25 cellular contexts compared by ENCODE assay signal in the genomic region with DNA sequence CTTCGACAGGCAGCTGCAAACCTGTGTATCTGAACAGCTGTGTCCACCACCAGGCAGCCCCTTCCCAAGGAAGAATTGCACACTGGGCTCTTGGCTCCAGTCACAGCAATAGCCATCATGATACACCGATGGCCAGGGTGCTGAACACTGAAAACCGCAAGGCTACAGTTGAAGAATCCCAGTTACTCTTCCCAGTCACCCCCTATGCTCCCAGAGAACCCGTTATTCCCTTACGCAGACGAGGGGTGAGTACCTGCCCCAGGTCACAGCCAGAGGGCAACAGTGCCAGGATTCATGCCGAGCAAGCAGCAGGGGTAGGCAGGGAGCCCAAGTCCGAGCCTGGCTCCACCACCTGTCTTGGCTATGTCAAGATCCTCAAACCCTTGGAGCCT. TPM values are rescaled to one million over a fixed set of nuclear protein-coding genes. Genes with fewer than 3 reads are reported as not detected.
DNase-seq lines count a peak whose midpoint lies in the region; ATAC-seq and TF ChIP-seq lines count a peak whose summit lies in the region.
"Had no signal": no experiment of that assay in that cellular context is flagged by ENCODE, and none has a peak within 500 bp of the region (broad histone marks: within the 10 kb centered on the region; RNA-seq: fewer than 3 reads in every experiment).

No MANE protein-coding gene starts in this region.

- H3K9me3 ChIP-seq in BLaER1: no peaks in the 10 kb centered on the region
- H3K9me3 ChIP-seq: ascending aorta, neutrophil had no signal

- no peaks in the 10 kb centered on the region for H4K20me1 ChIP-seq in BLaER1

- H3K4me3 Mint-ChIP-seq in activated T-cell treated with anti-CD3 and anti-CD28 coated beads, Interleukin-2, amount 50 U/mL, for 24 hours: no peak overlapping the region
- H3K4me3 Mint-ChIP-seq in progenitor cell of endocrine pancreas (ENCODE audit: low read depth): no peak overlapping the region
- H3K4me3 Mint-ChIP-seq: central memory CD8-positive, alpha-beta T cell; type B pancreatic cell had no signal

- no peaks in the 10 kb centered on the region for H3K27me3 Mint-ChIP-seq in activated T-cell treated with anti-CD3 and anti-CD28 coated beads, Interleukin-2, amount 50 U/mL, for 24 hours
- H3K27me3 Mint-ChIP-seq in progenitor cell of endocrine pancreas: peaks cover 5% of the 10 kb centered on the region
- H3K27me3 Mint-ChIP-seq: central memory CD8-positive, alpha-beta T cell had no signal

- DNase-seq in activated T-cell treated with anti-CD3 and anti-CD28 coated beads, Interleukin-2, amount 50 U/mL, for 1 hour: peak; percentile 11
- DNase-seq in activated T-cell treated with anti-CD3 and anti-CD28 coated beads, Interleukin-2, amount 50 U/mL, for 24 hours: no peak
- DNase-seq in coronary artery (ENCODE audit: low spot score) (peak; percentile 50), progenitor cell of endocrine pancreas (ENCODE audit: low spot score, unreplicated experiment) (peak; percentile 1), NOMO-1 treated with DMSO at 0.1 percent for 48 hours (lab: John Stamatoyannopoulos, UW; ENCODE audit: unreplicated experiment) (no peak)
- DNase-seq: activated CD4-positive, CD25-positive, alpha-beta regulatory T cell; Calu3; erythroblast; foreskin keratinocyte; hippocampal formation; KG1; NCI-H1694; NCI-H2171; NCI-H524 had no signal

- ATAC-seq in GM19452 (IDR thresholded peaks at IDR 0.05; ENCODE audit: unreplicated experiment) (no peak), GM19023 (IDR thresholded peaks at IDR 0.05; ENCODE audit: unreplicated experiment) (no peak)
- ATAC-seq: foreskin keratinocyte had no signal

- H3K4me1 Mint-ChIP-seq in activated T-cell treated with anti-CD3 and anti-CD28 coated beads, Interleukin-2, amount 50 U/mL, for 24 hours (ENCODE audit: low read depth): peaks cover 4% of the 10 kb centered on the region
- no peaks in the 10 kb centered on the region for H3K4me1 Mint-ChIP-seq in progenitor cell of endocrine pancreas (ENCODE audit: low read depth)

- H3K4me3 ChIP-seq in BLaER1: no peak overlapping the region
- H3K4me3 ChIP-seq in coronary artery: no peak overlapping the region
- H3K4me3 ChIP-seq: ascending aorta had no signal

- H3K36me3 Mint-ChIP-seq in activated T-cell treated with anti-CD3 and anti-CD28 coated beads, Interleukin-2, amount 50 U/mL, for 24 hours (ENCODE audit: low read depth): no peaks in the 10 kb centered on the region
- no peaks in the 10 kb centered on the region for H3K36me3 Mint-ChIP-seq in progenitor cell of endocrine pancreas (ENCODE audit: insufficient read depth)
- H3K36me3 Mint-ChIP-seq: type B pancreatic cell had no signal

- H3K4me2 ChIP-seq in BLaER1: peak overlapping the region; percentile 59

- TF ChIP-seq CTCF in coronary artery (IDR thresholded peaks at IDR 0.05) (no peak), progenitor cell of endocrine pancreas (IDR thresholded peaks at IDR 0.05; ENCODE audit: unreplicated experiment) (no peak)

- H3K27ac ChIP-seq in BLaER1 (no peak overlapping the region), coronary artery (no peak overlapping the region)
- H3K27ac ChIP-seq: ascending aorta, foreskin keratinocyte, neutrophil had no signal

- H3K36me3 ChIP-seq in BLaER1: no peaks in the 10 kb centered on the region
- H3K36me3 ChIP-seq: ascending aorta, neutrophil had no signal

- H3K9me3 Mint-ChIP-seq in activated T-cell treated with anti-CD3 and anti-CD28 coated beads, Interleukin-2, amount 50 U/mL, for 24 hours: no peaks in the 10 kb centered on the region
- no peaks in the 10 kb centered on the region for H3K9me3 Mint-ChIP-seq in progenitor cell of endocrine pancreas (ENCODE audit: low read depth)
- H3K9me3 Mint-ChIP-seq: activated T-helper 2 cell treated with anti-CD3 and anti-CD28 coated beads, Interferon-gamma antibody, Interleukin-2, Interleukin-4, amounts not matched to agents 10 μg/mL and 5 μg/mL and 100 μg/mL, durations not matched to agents 14 hours and 24 hours and 36 hours; central memory CD8-positive, alpha-beta T cell; type B pancreatic cell had no signal

- H3K27me3 ChIP-seq in BLaER1: no peaks in the 10 kb centered on the region
- H3K27me3 ChIP-seq: ascending aorta, neutrophil had no signal

- H3K4me1 ChIP-seq in BLaER1: peaks cover 65% of the 10 kb centered on the region
- H3K4me1 ChIP-seq: ascending aorta, foreskin keratinocyte had no signal

- no peak overlapping the region for H3K9ac ChIP-seq in BLaER1

- no peak overlapping the region for H3K27ac Mint-ChIP-seq in activated T-cell treated with anti-CD3 and anti-CD28 coated beads, Interleukin-2, amount 50 U/mL, for 24 hours
- no peak overlapping the region for H3K27ac Mint-ChIP-seq in progenitor cell of endocrine pancreas
- H3K27ac Mint-ChIP-seq: activated T-helper 2 cell treated with anti-CD3 and anti-CD28 coated beads, Interferon-gamma antibody, Interleukin-2, Interleukin-4, amounts not matched to agents 10 μg/mL and 5 μg/mL and 100 μg/mL, durations not matched to agents 14 hours and 24 hours and 36 hours; type B pancreatic cell had no signal

RNA-seq across cellular contexts. Expression of a gene that starts 57.8 kb away (rescaled TPM):
- total RNA-seq in progenitor cell of endocrine pancreas: 1.2 and 2.2 TPM in 2 replicates
- total RNA-seq: ascending aorta, Daoy, HT1080, RPMI7951 had no signal

Comparison
In these comparisons a context has a peak if more than half of its experiments do, and no peak if none do; other contexts are left out.
1. DNase-seq: peak in activated T-cell treated with anti-CD3 and anti-CD28 coated beads, Interleukin-2, amount 50 U/mL, for 1 hour (single experiment), coronary artery (single experiment) and progenitor cell of endocrine pancreas (single experiment); none in activated T-cell treated with anti-CD3 and anti-CD28 coated beads, Interleukin-2, amount 50 U/mL, for 24 hours (single experiment) and NOMO-1 treated with DMSO at 0.1 percent for 48 hours (single experiment).